Comparison of ENCODE assay signal across 1 cellular context in the genomic region with DNA sequence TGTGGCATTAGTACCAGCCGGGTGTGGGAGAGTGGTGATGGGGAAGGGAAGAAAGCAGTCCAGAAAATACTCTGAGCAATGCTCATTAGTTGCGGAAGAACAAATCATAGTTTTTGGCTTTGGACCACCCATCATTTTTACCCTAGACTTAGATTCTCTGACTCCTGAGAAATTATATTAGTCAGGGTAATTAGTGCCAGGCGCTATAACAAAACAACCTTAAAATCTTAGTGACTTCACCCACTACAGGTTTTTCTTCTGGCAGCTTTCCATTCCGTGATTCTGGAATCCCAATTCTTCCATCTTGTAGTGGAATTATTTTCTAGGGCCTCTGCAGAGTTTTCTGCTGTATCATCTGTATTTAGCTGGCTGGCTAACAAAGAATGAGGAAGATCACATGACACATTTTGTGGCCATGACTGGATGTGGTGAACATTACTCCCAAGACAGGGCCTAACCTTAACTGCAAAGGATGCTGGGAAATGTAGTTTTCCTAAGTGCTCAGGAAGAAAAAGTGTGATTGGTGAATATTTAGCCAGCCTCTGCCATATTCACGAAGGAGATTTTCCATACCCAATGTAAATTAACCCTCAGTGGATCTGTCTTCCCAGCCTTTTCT.
TF ChIP-seq lines count a peak whose summit lies in the region.

No MANE protein-coding gene starts in this region.

TF ChIP-seq in GM12878, 131 proteins besides CTCF, POLR2A, EP300 and RAD21 (continued from another document):
- TF ChIP-seq ZNF274 (IDR thresholded peaks at IDR 0.05; ENCODE audit: insufficient read depth, insufficient read length), result no peak
- no peak for TF ChIP-seq RBBP5 (conservative IDR thresholded peaks at IDR 0.05)
